In genomic region chr1:1539310-1540014, GRCh38 we compare ENCODE assay signal across 8 cellular contexts. TPM values are rescaled to one million over a fixed set of nuclear protein-coding genes. Genes with fewer than 3 reads are reported as not detected.
DNase-seq lines count a peak whose midpoint lies in the region; TF ChIP-seq lines count a peak whose summit lies in the region.

No MANE protein-coding gene starts in this region.

- TF ChIP-seq EP300 in suprapubic skin (IDR thresholded peaks at IDR 0.05): no peak

- no peaks in the 10 kb centered on the region for H3F3A ChIP-seq in MM.1S (ENCODE audit: insufficient read depth, low read length)

- WGBS in suprapubic skin: 16% methylated on average over 14 of the region's 58 CpGs

- TF ChIP-seq CTCF in brain (conservative IDR thresholded peaks at IDR 0.05): no peak
- TF ChIP-seq CTCF in suprapubic skin (IDR thresholded peaks at IDR 0.05): no peak
- no peak for TF ChIP-seq CTCF in MM.1S (IDR thresholded peaks at IDR 0.05; ENCODE audit: low read length)
- TF ChIP-seq CTCF in GM10248 (IDR thresholded peaks at IDR 0.05; ENCODE audit: control extremely low read depth, extremely low read depth, low read depth, missing control alignments): no peak

- H3K36me3 Mint-ChIP-seq in brain: peaks cover 9% of the 10 kb centered on the region

- H3K9ac ChIP-seq in MM.1S (ENCODE audit: low read length): no peak overlapping the region

- TF ChIP-seq POLR2A in suprapubic skin (IDR thresholded peaks at IDR 0.05): no peak

- peak overlapping the region in 3 of 5 experiments; percentile 82 to 94 (median 89) for H3K27ac Mint-ChIP-seq in brain

- H3K27ac ChIP-seq in suprapubic skin: no peak overlapping the region
- no peak overlapping the region for H3K27ac ChIP-seq in MM.1S (ENCODE audit: low read length)

- H4K20me1 ChIP-seq in MM.1S (ENCODE audit: insufficient read depth, low read length): no peaks in the 10 kb centered on the region

- CTCF ChIA-PET in GM10248 (lab: Yijun Ruan, JAX): no interaction called here

- H3K9me2 ChIP-seq in MM.1S (replicated peaks; ENCODE audit: insufficient read depth, low read length): no peaks in the 10 kb centered on the region

- H3K4me3 ChIP-seq in suprapubic skin (peak overlapping the region; percentile 66), MM.1S (ENCODE audit: low read length) (no peak overlapping the region)

- POLR2A ChIA-PET in GM10248 (lab: Yijun Ruan, JAX): interaction anchor here (0.6 kb wide), 1 partner anchor 290 kb away, joined by 6 read pairs; no protein-coding TSS in a partner anchor

- no peak overlapping the region for H2AFZ ChIP-seq in MM.1S (ENCODE audit: low read length)

- DNase-seq in NCI-H748 (lab: John Stamatoyannopoulos, UW; ENCODE audit: unreplicated experiment): peak; percentile 36
- no peak for DNase-seq in NCI-H748 treated with DMSO at 0.1 percent for 48 hours (lab: John Stamatoyannopoulos, UW)
- peak; percentile 61 for DNase-seq in iris pigment epithelial cell (ENCODE audit: low read depth)
- DNase-seq in suprapubic skin (ENCODE audit: low spot score in 2 of 2): no peak
- DNase-seq in MM.1S: no peak
- no peak for DNase-seq in NCI-H2081 (lab: John Stamatoyannopoulos, UW)
- DNase-seq in GM10248 (ENCODE audit: extremely low spot score): no peak

- H3K36me3 ChIP-seq in suprapubic skin: peaks cover 27% of the 10 kb centered on the region
- no peaks in the 10 kb centered on the region for H3K36me3 ChIP-seq in MM.1S (replicated peaks; ENCODE audit: insufficient read depth, low read length)

- H3K9me3 ChIP-seq in suprapubic skin: no peaks in the 10 kb centered on the region
- H3K9me3 ChIP-seq in MM.1S (replicated peaks; ENCODE audit: insufficient read depth, low read length): no peaks in the 10 kb centered on the region

- H3K79me2 ChIP-seq in MM.1S (ENCODE audit: low read length): no peaks in the 10 kb centered on the region

- H3K4me1 Mint-ChIP-seq in brain: peaks cover 9% of the 10 kb centered on the region

- H3K4me3 Mint-ChIP-seq in brain: peak overlapping the region; percentile 79 to 82 (median 80)

- H3K27me3 Mint-ChIP-seq in brain: no peaks in the 10 kb centered on the region

- no peaks in the 10 kb centered on the region for H3K27me3 ChIP-seq in suprapubic skin
- H3K27me3 ChIP-seq in MM.1S (replicated peaks; ENCODE audit: insufficient read depth, low read length): no peaks in the 10 kb centered on the region

- no peaks in the 10 kb centered on the region for H3K9me3 Mint-ChIP-seq in brain

- no peak overlapping the region for H3K4me2 ChIP-seq in MM.1S (ENCODE audit: low read depth, low read length)

- H3K4me1 ChIP-seq in suprapubic skin: peaks cover 29% of the 10 kb centered on the region
- no peaks in the 10 kb centered on the region for H3K4me1 ChIP-seq in MM.1S (ENCODE audit: low read length)

RNA-seq across cellular contexts. Expression of gene TMEM240, which starts 1.0 kb away (rescaled TPM):
- 33.9 TPM for polyA plus RNA-seq in brain (ENCODE audit: insufficient read depth, low read depth, low replicate concordance)
- 1 to 10 TPM in 3 of 4 donors, not detected in 1; 1.0 to 1.7 (median 1.1) TPM for total RNA-seq in suprapubic skin

RNA-seq across cellular contexts. Expression of gene ATAD3A, which starts 27.5 kb away (rescaled TPM):
- 47.5 TPM for polyA plus RNA-seq in brain (ENCODE audit: insufficient read depth, low read depth, low replicate concordance)
- 10 to 100 TPM; 15.0 to 23.2 (median 19.7) TPM for total RNA-seq in suprapubic skin

RNA-seq across cellular contexts. Expression of gene SSU72, which starts 35.2 kb away (rescaled TPM):
- polyA plus RNA-seq in brain (ENCODE audit: insufficient read depth, low read depth, low replicate concordance): 231 TPM
- 100 to 1,000 TPM; 102 to 115 (median 109) TPM for total RNA-seq in suprapubic skin

Comparison
In these comparisons a context has a peak if more than half of its experiments do, and no peak if none do; other contexts are left out.
1. DNase-seq: peak in NCI-H748 (single experiment) and iris pigment epithelial cell (single experiment); none in NCI-H748 treated with DMSO at 0.1 percent for 48 hours (single experiment), suprapubic skin (0 of 2), MM.1S (single experiment), NCI-H2081 (0 of 2) and GM10248 (single experiment).